In the genomic region with DNA sequence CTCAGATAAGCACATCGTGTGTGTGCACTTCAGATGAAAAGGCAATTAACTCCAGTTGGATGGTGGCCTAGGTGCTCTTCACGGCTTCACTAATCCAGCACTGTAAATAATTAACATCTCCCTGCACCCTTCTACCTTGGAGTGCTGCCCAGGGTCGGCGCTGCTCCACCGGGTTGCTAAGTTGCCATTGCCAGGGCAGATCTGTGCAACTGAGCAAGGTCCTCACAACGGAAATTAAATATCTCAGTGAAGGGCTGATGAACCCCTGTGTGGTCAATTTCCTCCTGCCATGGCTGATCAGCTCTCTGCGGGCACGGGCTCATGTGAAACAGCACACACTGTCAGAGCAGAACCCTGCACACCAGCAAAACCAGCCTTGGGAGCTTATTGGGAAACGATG, we compare ENCODE assay signal across 12 cellular contexts.
DNase-seq lines count a peak whose midpoint lies in the region; ATAC-seq and TF ChIP-seq lines count a peak whose summit lies in the region.
"Had no signal": no experiment of that assay in that cellular context is flagged by ENCODE, and none has a peak within 500 bp of the region (broad histone marks: within the 10 kb centered on the region; RNA-seq: fewer than 3 reads in every experiment).

No MANE protein-coding gene starts in this region.

- 24 to 26% methylated on average over 9 of the region's 9 CpGs for WGBS in thyroid gland, 2 donors

- TF ChIP-seq POLR2A in thyroid gland (IDR thresholded peaks at IDR 0.05): no peak

- no peaks in the 10 kb centered on the region for H3K27me3 ChIP-seq in thyroid gland
- H3K27me3 ChIP-seq in foreskin keratinocyte: no peaks in the 10 kb centered on the region

- peaks cover 6% of the 10 kb centered on the region for H3K27me3 Mint-ChIP-seq in activated naive CD4-positive, alpha-beta T cell treated with anti-CD3 and anti-CD28 coated beads, Interleukin-2, amount 10 ng/mL, durations not matched to agents 7 days and 5 days
- H3K27me3 Mint-ChIP-seq: activated T-helper 17 cell treated with anti-CD3 and anti-CD28 coated beads, Interleukin-2, amount 50 U/mL, for 72 hours; naive thymus-derived CD8-positive, alpha-beta T cell had no signal

- H3K4me1 Mint-ChIP-seq in activated naive CD4-positive, alpha-beta T cell treated with anti-CD3 and anti-CD28 coated beads, Interleukin-2, amount 10 ng/mL, durations not matched to agents 7 days and 5 days: no peaks in the 10 kb centered on the region
- H3K4me1 Mint-ChIP-seq: activated T-helper 17 cell treated with anti-CD3 and anti-CD28 coated beads, Interleukin-2, amount 50 U/mL, for 72 hours; naive thymus-derived CD8-positive, alpha-beta T cell had no signal

- DNase-seq in NCI-H1092 treated with DMSO at 0.1 percent for 48 hours (lab: John Stamatoyannopoulos, UW) (peak; percentile 99), NCI-H82 (lab: John Stamatoyannopoulos, UW) (peak; percentile 78), hippocampal formation (lab: John Stamatoyannopoulos, UW) (peak; percentile 23 to 29), thyroid gland (peak; percentile 91 to 92), foreskin keratinocyte (no peak)
- DNase-seq in activated naive CD4-positive, alpha-beta T cell treated with anti-CD3 and anti-CD28 coated beads, Interleukin-2, amount 10 ng/mL, durations not matched to agents 7 days and 5 days: no peak
- DNase-seq: erythroblast; IMR-90; naive thymus-derived CD8-positive, alpha-beta T cell had no signal

- no peaks in the 10 kb centered on the region for H3K36me3 ChIP-seq in thyroid gland

- H3K4me1 ChIP-seq in thyroid gland (peaks cover 9 to 23% of the 10 kb centered on the region in 2 donors), foreskin keratinocyte (no peaks in the 10 kb centered on the region)

- TF ChIP-seq CTCF in thyroid gland (IDR thresholded peaks at IDR 0.05) (no peak), foreskin keratinocyte (conservative IDR thresholded peaks at IDR 0.05) (no peak)

- no peak overlapping the region for H3K27ac Mint-ChIP-seq in activated naive CD4-positive, alpha-beta T cell treated with anti-CD3 and anti-CD28 coated beads, Interleukin-2, amount 10 ng/mL, durations not matched to agents 7 days and 5 days
- H3K27ac Mint-ChIP-seq: activated T-helper 17 cell treated with anti-CD3 and anti-CD28 coated beads, Interleukin-2, amount 50 U/mL, for 72 hours; naive thymus-derived CD8-positive, alpha-beta T cell had no signal

- no peaks in the 10 kb centered on the region for H3K36me3 Mint-ChIP-seq in activated naive CD4-positive, alpha-beta T cell treated with anti-CD3 and anti-CD28 coated beads, Interleukin-2, amount 10 ng/mL, durations not matched to agents 7 days and 5 days
- H3K36me3 Mint-ChIP-seq: naive thymus-derived CD8-positive, alpha-beta T cell had no signal

- intact Hi-C loops in thyroid gland (cut with DNase I): no loop called here

- peak overlapping the region in 2 of 3 donors; percentile 37 to 43 for H3K27ac ChIP-seq in thyroid gland
- H3K27ac ChIP-seq in foreskin keratinocyte: no peak overlapping the region

- no peaks in the 10 kb centered on the region for H3K9me3 ChIP-seq in thyroid gland

- CTCF ChIA-PET in activated naive CD4-positive, alpha-beta T cell treated with anti-CD3 and anti-CD28 coated beads, Interleukin-2, amount 10 ng/mL, durations not matched to agents 7 days and 5 days (lab: Charles Lee): no interaction called here

- H3K4me3 Mint-ChIP-seq in activated naive CD4-positive, alpha-beta T cell treated with anti-CD3 and anti-CD28 coated beads, Interleukin-2, amount 10 ng/mL, durations not matched to agents 7 days and 5 days: no peak overlapping the region
- H3K4me3 Mint-ChIP-seq: activated T-helper 17 cell treated with anti-CD3 and anti-CD28 coated beads, Interleukin-2, amount 50 U/mL, for 72 hours; naive thymus-derived CD8-positive, alpha-beta T cell had no signal

- no peak overlapping the region for H3K4me3 ChIP-seq in thyroid gland (replicated peaks in 1 of 3)

- no peaks in the 10 kb centered on the region for H3K9me3 Mint-ChIP-seq in activated naive CD4-positive, alpha-beta T cell treated with anti-CD3 and anti-CD28 coated beads, Interleukin-2, amount 10 ng/mL, durations not matched to agents 7 days and 5 days
- H3K9me3 Mint-ChIP-seq: activated T-helper 17 cell treated with anti-CD3 and anti-CD28 coated beads, Interleukin-2, amount 50 U/mL, for 72 hours; naive thymus-derived CD8-positive, alpha-beta T cell had no signal

- no peak for ATAC-seq in foreskin keratinocyte
- ATAC-seq in GM21619 (IDR thresholded peaks at IDR 0.05; ENCODE audit: unreplicated experiment): no peak
- ATAC-seq in GM19395 (IDR thresholded peaks at IDR 0.05; ENCODE audit: unreplicated experiment): no peak
- ATAC-seq: activated T-helper 17 cell treated with anti-CD3 and anti-CD28 coated beads, Interleukin-2, amount 50 U/mL, for 72 hours; naive thymus-derived CD8-positive, alpha-beta T cell had no signal

Comparison
In these comparisons a context has a peak if more than half of its experiments do, and no peak if none do; other contexts are left out.
1. DNase-seq: peak in NCI-H1092 treated with DMSO at 0.1 percent for 48 hours (single experiment), NCI-H82 (single experiment), hippocampal formation (2 of 2) and thyroid gland (2 of 2); none in foreskin keratinocyte (0 of 2) and activated naive CD4-positive, alpha-beta T cell treated with anti-CD3 and anti-CD28 coated beads, Interleukin-2, amount 10 ng/mL, durations not matched to agents 7 days and 5 days (single experiment).